17 cellular contexts compared by ENCODE assay signal in genomic region chr5:117504245-117504644, GRCh38.
"Had no signal": no experiment of that assay in that cellular context is flagged by ENCODE, and none has a peak within 500 bp of the region (broad histone marks: within the 10 kb centered on the region; RNA-seq: fewer than 3 reads in every experiment).

No MANE protein-coding gene starts in this region.

- ATAC-seq: effector memory CD8-positive, alpha-beta T cell; gastroesophageal sphincter; left lobe of liver; natural killer cell; pancreas; right cardiac atrium; stimulated activated naive CD8-positive, alpha-beta T cell treated with anti-CD3 and anti-CD28 coated beads, Interleukin-15, Interleukin-2, amounts not matched to agents 100 U/mL and 50 U/mL, for 24 hours had no signal

- H3K4me2 ChIP-seq: neural progenitor cell, smooth muscle cell had no signal

- H3K4me1 ChIP-seq: esophagus squamous epithelium, gastroesophageal sphincter, neural progenitor cell, suprapubic skin, thyroid gland had no signal

- H3K9me3 ChIP-seq: esophagus squamous epithelium, gastroesophageal sphincter, pancreas, suprapubic skin, thyroid gland had no signal

- H3K4me3 ChIP-seq: esophagus squamous epithelium, gastroesophageal sphincter, neural progenitor cell, pancreas, smooth muscle cell, suprapubic skin, thyroid gland had no signal

- H3K36me3 ChIP-seq: esophagus squamous epithelium, gastroesophageal sphincter, neural progenitor cell, pancreas, suprapubic skin, thyroid gland had no signal

- DNase-seq: effector memory CD8-positive, alpha-beta T cell; esophagus squamous epithelium; glutamatergic neuron; islet precursor cell; mammary epithelial cell; natural killer cell; nucleus accumbens; pancreas; right cardiac atrium; stimulated activated CD4-positive, alpha-beta T cell treated with anti-CD3 and anti-CD28 coated beads, Interleukin-2, amount 100 ng/mL, for 48 hours; stimulated activated naive CD8-positive, alpha-beta T cell treated with anti-CD3 and anti-CD28 coated beads, Interleukin-15, Interleukin-2, amounts not matched to agents 100 U/mL and 50 U/mL, for 24 hours; thyroid gland had no signal

- H3K9ac ChIP-seq: neural progenitor cell had no signal

- H3K27me3 ChIP-seq: esophagus squamous epithelium, gastroesophageal sphincter, neural progenitor cell, pancreas, suprapubic skin, thyroid gland had no signal

- H3K27ac ChIP-seq: esophagus squamous epithelium, gastroesophageal sphincter, neural progenitor cell, pancreas, suprapubic skin, thyroid gland had no signal
